Comparison of ENCODE assay signal across 8 cellular contexts in the genomic region with DNA sequence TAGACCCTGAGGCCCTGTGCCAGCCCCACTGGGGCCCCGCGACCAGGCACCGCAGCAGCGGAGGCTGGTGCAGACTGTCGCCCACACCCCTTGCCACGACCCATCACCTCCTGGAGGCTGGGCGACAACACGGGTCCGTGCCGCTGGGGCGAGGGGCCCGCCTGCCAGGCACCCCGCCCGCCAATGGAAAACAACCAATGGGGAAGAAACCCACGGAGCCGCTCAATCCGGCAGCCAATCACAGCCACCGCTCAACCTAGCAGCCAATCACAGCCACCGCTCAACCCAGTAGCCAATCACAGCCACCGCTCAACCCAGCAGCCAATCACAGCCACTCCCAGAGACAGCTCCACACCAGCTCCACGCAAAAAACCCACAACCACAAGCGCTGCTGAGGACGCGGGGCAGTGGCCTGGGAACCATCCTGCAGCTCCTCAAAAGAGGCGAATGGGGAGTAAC. TPM values are rescaled to one million over a fixed set of nuclear protein-coding genes. Genes with fewer than 3 reads are reported as not detected.
A peak's percentile ranks its signal among the peaks of the same experiment; 100 is the strongest.
DNase-seq lines count a peak whose midpoint lies in the region; ATAC-seq and TF ChIP-seq lines count a peak whose summit lies in the region.

No MANE protein-coding gene starts in this region.

- H3K27me3 Mint-ChIP-seq in stimulated activated naive B cell treated with anti-CD40 and anti-IgM and Interleukin-4, amounts not matched to agents 10 μg/mL and 1 μg/mL and 100 μg/mL, for 72 hours, result no peaks in the 10 kb centered on the region

- POLR2A ChIA-PET in Panc1 (lab: Charles Lee), result interaction anchor here (0.6 kb wide), 1 partner anchor 54 kb away, joined by 4 read pairs; no protein-coding TSS in a partner anchor

- intact Hi-C loops in Panc1 (cut with micrococcal nuclease; ENCODE audit: unreplicated experiment) (no loop called here), lower lobe of right lung (cut with DNase I) (no loop called here)

- DNase-seq in AG20443 (ENCODE audit: low spot score) (peak; percentile 41), Panc1 (ENCODE audit: low read depth, low spot score) (no peak), lower lobe of right lung (peak; percentile 68), islet precursor cell (no peak), NCI-H2227 treated with DMSO at 0.1 percent for 48 hours (lab: John Stamatoyannopoulos, UW) (no peak)
- peak; percentile 75 for DNase-seq in activated effector memory CD4-positive, alpha-beta T cell treated with Interleukin-2 at 50 U/mL for 16 hours
- DNase-seq in stimulated activated naive B cell treated with anti-CD40 and anti-IgM and Interleukin-4, amounts not matched to agents 10 μg/mL and 1 μg/mL and 100 μg/mL, for 72 hours, result peak; percentile 46

- CTCF ChIA-PET in Panc1 (lab: Charles Lee), result no interaction called here

- peak overlapping the region; percentile 71 to 72 for H3K4me3 Mint-ChIP-seq in stimulated activated naive B cell treated with anti-CD40 and anti-IgM and Interleukin-4, amounts not matched to agents 10 μg/mL and 1 μg/mL and 100 μg/mL, for 72 hours

- H3K27ac Mint-ChIP-seq in stimulated activated naive B cell treated with anti-CD40 and anti-IgM and Interleukin-4, amounts not matched to agents 10 μg/mL and 1 μg/mL and 100 μg/mL, for 72 hours, result peak overlapping the region; percentile 81

- H3K4me1 Mint-ChIP-seq in stimulated activated naive B cell treated with anti-CD40 and anti-IgM and Interleukin-4, amounts not matched to agents 10 μg/mL and 1 μg/mL and 100 μg/mL, for 72 hours, result peaks cover 24 to 53% of the 10 kb centered on the region in 2 donors

- no TSS peak for BruUV-seq in Panc1 (replicated peaks; lab: Mats Ljungman, UMichigan)

- H3K27me3 ChIP-seq in Panc1 (ENCODE audit: control insufficient read depth, insufficient read depth, low read length), result no peaks in the 10 kb centered on the region
- no peaks in the 10 kb centered on the region for H3K27me3 ChIP-seq in lower lobe of right lung (ENCODE audit: low read depth)

- no peak for TF ChIP-seq CTCF in Panc1 (IDR thresholded peaks at IDR 0.05)
- TF ChIP-seq CTCF in lower lobe of right lung (IDR thresholded peaks at IDR 0.05), result no peak

- H3K4me3 ChIP-seq in Panc1 (ENCODE audit: low read depth in 2 of 2, low read length in 2 of 2) (peak overlapping the region in 1 of 2 experiments; percentile 27; a peak in 2 of 4 replicates), lower lobe of right lung (peak overlapping the region; percentile 85)

- H3K9me3 Mint-ChIP-seq in stimulated activated naive B cell treated with anti-CD40 and anti-IgM and Interleukin-4, amounts not matched to agents 10 μg/mL and 1 μg/mL and 100 μg/mL, for 72 hours, result no peaks in the 10 kb centered on the region

- peaks cover 12 to 15% of the 10 kb centered on the region in 2 donors for H3K36me3 Mint-ChIP-seq in stimulated activated naive B cell treated with anti-CD40 and anti-IgM and Interleukin-4, amounts not matched to agents 10 μg/mL and 1 μg/mL and 100 μg/mL, for 72 hours

- H3K4me1 ChIP-seq in Panc1 (ENCODE audit: control insufficient read depth, insufficient read depth, low read length), result peaks cover 39% of the 10 kb centered on the region
- H3K4me1 ChIP-seq in lower lobe of right lung, result peaks cover 77% of the 10 kb centered on the region

- in situ Hi-C loops in Panc1 (cut with HindIII; ENCODE audit: low pct_unique_long_range_greater_than_20kb, low sequenced_read_pairs), result no loop called here

- no peaks in the 10 kb centered on the region for H3K9me3 ChIP-seq in Panc1 (ENCODE audit: control insufficient read depth, insufficient read depth, low read depth, low read length)
- H3K9me3 ChIP-seq in lower lobe of right lung, result no peaks in the 10 kb centered on the region

- peak; percentile 37 for ATAC-seq in GM21717 (IDR thresholded peaks at IDR 0.05; ENCODE audit: unreplicated experiment)
- ATAC-seq in Panc1, result peak; percentile 81
- ATAC-seq in lower lobe of right lung, result peak; percentile 16 to 44
- peak in 1 of 2 donors; percentile 28 for ATAC-seq in stimulated activated naive B cell treated with anti-CD40 and anti-IgM and Interleukin-4, amounts not matched to agents 10 μg/mL and 1 μg/mL and 100 μg/mL, for 72 hours (replicated peaks)

- H3K36me3 ChIP-seq in Panc1 (ENCODE audit: control insufficient read depth, insufficient read depth, low read length), result no peaks in the 10 kb centered on the region; the same call in 1 of the 2 replicates
- H3K36me3 ChIP-seq in lower lobe of right lung, result peaks cover 15% of the 10 kb centered on the region

- H3K27ac ChIP-seq in Panc1 (ENCODE audit: low read length) (peak overlapping the region; percentile 79), lower lobe of right lung (peak overlapping the region; percentile 97)

RNA-seq across cellular contexts. Expression of gene GPX4, which starts 29.7 kb away (rescaled TPM):
- total RNA-seq in Panc1 (2021; ENCODE audit: unreplicated experiment) (577 TPM), lower lobe of right lung (378 TPM)
- polyA plus RNA-seq in Panc1 (2012; ENCODE audit: insufficient read length), result 1,363 TPM

RNA-seq across cellular contexts. Expression of gene POLR2E, which starts 38.3 kb away (rescaled TPM):
- total RNA-seq in Panc1 (2021; ENCODE audit: unreplicated experiment) (279 TPM), lower lobe of right lung (158 TPM)
- polyA plus RNA-seq in Panc1 (2012; ENCODE audit: insufficient read length), result 538 TPM

RNA-seq across cellular contexts. Expression of gene SBNO2, which starts 40.6 kb away (rescaled TPM):
- total RNA-seq in Panc1 (2021; ENCODE audit: unreplicated experiment) (101 TPM), lower lobe of right lung (91.6 TPM)
- 92.5 TPM for polyA plus RNA-seq in Panc1 (2012; ENCODE audit: insufficient read length)

Comparison
In these comparisons a context has a peak if more than half of its experiments do, and no peak if none do; other contexts are left out.
1. DNase-seq: peak in AG20443 (single experiment), activated effector memory CD4-positive, alpha-beta T cell treated with Interleukin-2 at 50 U/mL for 16 hours (single experiment), lower lobe of right lung (single experiment) and stimulated activated naive B cell treated with anti-CD40 and anti-IgM and Interleukin-4, amounts not matched to agents 10 μg/mL and 1 μg/mL and 100 μg/mL, for 72 hours (single experiment); none in Panc1 (single experiment), islet precursor cell (single experiment) and NCI-H2227 treated with DMSO at 0.1 percent for 48 hours (single experiment).